Comparison of ENCODE assay signal across 15 cellular contexts in genomic region chr9:111456536-111456935, GRCh38. TPM values are rescaled to one million over a fixed set of nuclear protein-coding genes. Genes with fewer than 3 reads are reported as not detected.
DNase-seq lines count a peak whose midpoint lies in the region; ATAC-seq, FAIRE-seq and TF ChIP-seq lines count a peak whose summit lies in the region.
"Had no signal": no experiment of that assay in that cellular context is flagged by ENCODE, and none has a peak within 500 bp of the region (broad histone marks: within the 10 kb centered on the region; RNA-seq: fewer than 3 reads in every experiment).

No MANE protein-coding gene starts in this region.

- H2BK5ac ChIP-seq in mesendoderm (ENCODE audit: low read length), result peak overlapping the region; percentile 20
- no peak overlapping the region for H2BK5ac ChIP-seq in neuronal stem cell (ENCODE audit: low read length)

- peaks cover 50% of the 10 kb centered on the region for H3K79me2 ChIP-seq in mesendoderm (ENCODE audit: control insufficient read depth, insufficient read depth, low read length)

- no peak overlapping the region for H4K5ac ChIP-seq in mesendoderm (ENCODE audit: low read length)

- peaks cover 0 to 11% of the 10 kb centered on the region in 2 donors for H3K9me3 ChIP-seq in neuronal stem cell (replicated peaks in 1 of 2; ENCODE audit: control insufficient read depth in 2 of 2, insufficient read depth in 1 of 2, low read depth in 1 of 2, low read length in 2 of 2)
- H3K9me3 ChIP-seq: vagina had no signal

- no peak overlapping the region for H2BK12ac ChIP-seq in neuronal stem cell (ENCODE audit: low read length)

- FAIRE-seq in GM12891 (lab: Jason Lieb, UNC) (peak; percentile 40), H54 (lab: Jason Lieb, UNC) (peak; percentile 67)

- no peak overlapping the region for H3K4ac ChIP-seq in mesendoderm (ENCODE audit: low read depth, low read length)
- H3K4ac ChIP-seq in neuronal stem cell (ENCODE audit: low read length), result no peak overlapping the region

- no peaks in the 10 kb centered on the region for H3K27me3 Mint-ChIP-seq in type B pancreatic cell
- H3K27me3 Mint-ChIP-seq: activated CD8-positive, alpha-beta T cell treated with anti-CD3 and anti-CD28 coated beads for 36 hours; activated naive CD8-positive, alpha-beta T cell treated with anti-CD3 and anti-CD28 coated beads, Interleukin-2, amount 10 ng/mL, durations not matched to agents 7 days and 5 days; CD8-positive, alpha-beta memory T cell had no signal

- H3K4me3 ChIP-seq in mesendoderm (ENCODE audit: low read length) (no peak overlapping the region), neuronal stem cell (ENCODE audit: low read length in 2 of 2) (no peak overlapping the region)
- H3K4me3 ChIP-seq: skin epidermis, vagina had no signal

- ATAC-seq in GM21515 (IDR thresholded peaks at IDR 0.05; ENCODE audit: unreplicated experiment), result no peak
- ATAC-seq: activated CD8-positive, alpha-beta T cell treated with anti-CD3 and anti-CD28 coated beads for 36 hours had no signal

- H3K27me3 ChIP-seq in mesendoderm (ENCODE audit: insufficient read depth, low read length, poor library complexity), result no peaks in the 10 kb centered on the region
- no peaks in the 10 kb centered on the region for H3K27me3 ChIP-seq in neuronal stem cell (ENCODE audit: control insufficient read depth in 3 of 3, insufficient read depth in 3 of 3, low read depth in 1 of 3, low read length in 3 of 3)
- H3K27me3 ChIP-seq: vagina had no signal

- TF ChIP-seq POLR2A in GM12891 (IDR thresholded peaks at IDR 0.05; ENCODE audit: low read depth, low read length), result no peak
- no peak for TF ChIP-seq POLR2A in H54 (IDR thresholded peaks at IDR 0.05; ENCODE audit: low read depth, low read length)

- H3K36me3 ChIP-seq in mesendoderm (ENCODE audit: control insufficient read depth, insufficient read depth, low read length) (no peaks in the 10 kb centered on the region), neuronal stem cell (replicated peaks in 1 of 2; ENCODE audit: control insufficient read depth in 2 of 2, insufficient read depth in 2 of 2, low read length in 2 of 2) (no peaks in the 10 kb centered on the region)
- H3K36me3 ChIP-seq: vagina had no signal

- TF ChIP-seq CTCF in type B pancreatic cell (conservative IDR thresholded peaks at IDR 0.05), result no peak

- H3K79me1 ChIP-seq in mesendoderm (ENCODE audit: low read length) (peaks cover 18% of the 10 kb centered on the region), neuronal stem cell (ENCODE audit: low read depth, low read length) (no peaks in the 10 kb centered on the region)

- no peak overlapping the region for H3K27ac Mint-ChIP-seq in type B pancreatic cell
- H3K27ac Mint-ChIP-seq: activated CD8-positive, alpha-beta T cell treated with anti-CD3 and anti-CD28 coated beads for 36 hours; activated naive CD8-positive, alpha-beta T cell treated with anti-CD3 and anti-CD28 coated beads, Interleukin-2, amount 10 ng/mL, durations not matched to agents 7 days and 5 days had no signal

- WGBS in mesendoderm (ENCODE audit: extremely low coverage, insufficient coverage, low lambda C conversion rate), result no CpG with 5 or more reads among the region's 1 CpG
- no CpG with 5 or more reads among the region's 1 CpG for WGBS in neuronal stem cell (ENCODE audit: extremely low coverage in 2 of 2, insufficient read length in 2 of 2, insufficient replicate concordance in 1 of 2), 2 donors

- peaks cover 2% of the 10 kb centered on the region for H3K9me3 Mint-ChIP-seq in type B pancreatic cell

- no peak overlapping the region for H4K91ac ChIP-seq in neuronal stem cell (ENCODE audit: low read depth, low read length, poor library complexity)

- H3K9ac ChIP-seq in mesendoderm (ENCODE audit: low read length) (no peak overlapping the region), neuronal stem cell (ENCODE audit: low read depth, low read length, poor library complexity) (no peak overlapping the region)

- peaks cover 2% of the 10 kb centered on the region for H3K36me3 Mint-ChIP-seq in type B pancreatic cell

- H2BK120ac ChIP-seq in mesendoderm (ENCODE audit: low read depth, low read length), result no peak overlapping the region
- H2BK120ac ChIP-seq in neuronal stem cell (ENCODE audit: low read depth, low read length), result no peak overlapping the region

- no peak overlapping the region for H4K8ac ChIP-seq in mesendoderm (ENCODE audit: low read depth, low read length)
- H4K8ac ChIP-seq in neuronal stem cell (ENCODE audit: low read depth, low read length), result no peak overlapping the region

- peak overlapping the region; percentile 31 for H3K56ac ChIP-seq in mesendoderm (ENCODE audit: low read length)

- DNase-seq in GM12891 (ENCODE audit: insufficient read length, low spot score) (no peak), H54 (ENCODE audit: insufficient read length, low spot score) (no peak), cerebellar cortex (ENCODE audit: low spot score) (peak; percentile 28), mesendoderm (peak; percentile 43), type B pancreatic cell (ENCODE audit: extremely low spot score, unreplicated experiment) (no peak), D341Med (ENCODE audit: low spot score) (no peak), neuronal stem cell (ENCODE audit: low spot score) (no peak)
- DNase-seq: activated CD8-positive, alpha-beta T cell treated with anti-CD3 and anti-CD28 coated beads for 36 hours; activated naive CD8-positive, alpha-beta T cell treated with anti-CD3 and anti-CD28 coated beads, Interleukin-2, amount 10 ng/mL, durations not matched to agents 7 days and 5 days; CD8-positive, alpha-beta memory T cell; effector memory CD4-positive, alpha-beta T cell; NCI-H2081 had no signal

- no peak overlapping the region for H3K27ac ChIP-seq in mesendoderm (ENCODE audit: low read depth, low read length)
- no peak overlapping the region for H3K27ac ChIP-seq in neuronal stem cell (replicated peaks; ENCODE audit: low read length)
- H3K27ac ChIP-seq: skin epidermis, vagina had no signal

- no peak overlapping the region for H3K14ac ChIP-seq in neuronal stem cell (ENCODE audit: low read length)

- no peak overlapping the region for H2AFZ ChIP-seq in neuronal stem cell (ENCODE audit: low read length)

- peaks cover 11% of the 10 kb centered on the region for H3K4me1 ChIP-seq in mesendoderm (ENCODE audit: control insufficient read depth, low read depth, low read length)
- H3K4me1 ChIP-seq in neuronal stem cell (ENCODE audit: control insufficient read depth in 2 of 2, insufficient read depth in 1 of 2, low read depth in 1 of 2, low read length in 2 of 2), result peaks cover 0 to 1% of the 10 kb centered on the region in 2 donors

- no peak overlapping the region for H3K4me3 Mint-ChIP-seq in type B pancreatic cell
- H3K4me3 Mint-ChIP-seq: activated CD8-positive, alpha-beta T cell treated with anti-CD3 and anti-CD28 coated beads for 36 hours; activated naive CD8-positive, alpha-beta T cell treated with anti-CD3 and anti-CD28 coated beads, Interleukin-2, amount 10 ng/mL, durations not matched to agents 7 days and 5 days had no signal

- no peak overlapping the region for H3K18ac ChIP-seq in mesendoderm (ENCODE audit: low read length)
- no peak overlapping the region for H3K18ac ChIP-seq in neuronal stem cell (ENCODE audit: low read length)

- no peak overlapping the region for H3K23ac ChIP-seq in mesendoderm (ENCODE audit: low read length)
- H3K23ac ChIP-seq in neuronal stem cell (ENCODE audit: low read depth, low read length, poor library complexity), result no peak overlapping the region

- H2AK5ac ChIP-seq in mesendoderm (ENCODE audit: low read length) (no peak overlapping the region), neuronal stem cell (ENCODE audit: low read depth, low read length) (no peak overlapping the region)

- H2BK15ac ChIP-seq in mesendoderm (replicated peaks; ENCODE audit: low read depth), result no peak overlapping the region
- no peak overlapping the region for H2BK15ac ChIP-seq in neuronal stem cell (ENCODE audit: low read length)

- peaks cover 18% of the 10 kb centered on the region for H3K4me1 Mint-ChIP-seq in type B pancreatic cell (ENCODE audit: unreplicated experiment)
- H3K4me1 Mint-ChIP-seq: activated naive CD8-positive, alpha-beta T cell treated with anti-CD3 and anti-CD28 coated beads, Interleukin-2, amount 10 ng/mL, durations not matched to agents 7 days and 5 days had no signal

- H3K4me2 ChIP-seq in mesendoderm (ENCODE audit: low read length), result no peak overlapping the region
- no peak overlapping the region for H3K4me2 ChIP-seq in neuronal stem cell (ENCODE audit: insufficient read depth, low read length, poor library complexity, severe bottlenecking)

TF ChIP-seq in GM12891, 5 proteins besides CTCF, POLR2A, EP300 and RAD21:
- TF ChIP-seq PAX5 (IDR thresholded peaks at IDR 0.05; ENCODE audit: insufficient read depth, low read length, severe bottlenecking), result no peak
- TF ChIP-seq POLR2AphosphoS5 (IDR thresholded peaks at IDR 0.05; ENCODE audit: low read depth, low read length), result no peak
- no peak for TF ChIP-seq POU2F2 (IDR thresholded peaks at IDR 0.05; ENCODE audit: low read depth, low read length)
- no peak for TF ChIP-seq TAF1 (IDR thresholded peaks at IDR 0.05; ENCODE audit: low read depth, low read length)
- TF ChIP-seq SPI1 (IDR thresholded peaks at IDR 0.05; ENCODE audit: low read depth, low read length), result no peak

RNA-seq across cellular contexts. Expression of gene ECPAS, which starts 27.6 kb away (rescaled TPM):
- 41.8 TPM for polyA plus RNA-seq in GM12891 (2012; ENCODE audit: low read depth, missing spikeins)
- 73.1 TPM for polyA plus RNA-seq in mesendoderm (2013, experiment 1 of 2)
- polyA plus RNA-seq in mesendoderm (2013, experiment 2 of 2), result 72.9 TPM
- 73.8 and 82.9 TPM in 2 replicates for total RNA-seq in type B pancreatic cell (ENCODE audit: low replicate concordance)
- 33.1 TPM for polyA plus RNA-seq in neuronal stem cell (2013, experiment 1 of 2)
- 34.5 TPM for polyA plus RNA-seq in neuronal stem cell (2013, experiment 2 of 2)

Comparison
In these comparisons a context has a peak if more than half of its experiments do, and no peak if none do; other contexts are left out.
1. DNase-seq: peak in cerebellar cortex (single experiment) and mesendoderm (single experiment); none in GM12891 (single experiment), H54 (single experiment), type B pancreatic cell (single experiment), D341Med (single experiment) and neuronal stem cell (single experiment).